12 cellular contexts compared by ENCODE assay signal in the genomic region with DNA sequence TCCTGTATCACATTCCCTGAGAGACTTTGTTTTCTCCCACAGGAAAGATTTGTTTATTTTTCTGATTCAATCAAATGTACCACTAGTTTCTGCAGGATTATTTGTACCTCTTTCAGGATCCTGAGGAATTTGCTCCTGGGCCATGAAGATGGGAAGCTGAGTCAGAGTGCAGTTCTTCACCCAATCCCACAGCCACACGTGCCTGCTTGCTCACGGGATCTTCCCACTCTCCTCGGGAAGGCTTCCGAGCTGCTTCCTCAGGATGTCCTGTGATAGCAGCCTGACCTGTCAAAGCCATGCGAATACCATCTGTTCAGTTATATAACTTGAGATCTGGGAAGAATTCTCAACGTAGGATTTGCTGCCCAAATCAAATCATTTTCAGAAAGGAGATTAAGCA. TPM values are rescaled to one million over a fixed set of nuclear protein-coding genes. Genes with fewer than 3 reads are reported as not detected.
DNase-seq lines count a peak whose midpoint lies in the region; ATAC-seq, FAIRE-seq and TF ChIP-seq lines count a peak whose summit lies in the region.
"Had no signal": no experiment of that assay in that cellular context is flagged by ENCODE, and none has a peak within 500 bp of the region (broad histone marks: within the 10 kb centered on the region; RNA-seq: fewer than 3 reads in every experiment).

No MANE protein-coding gene starts in this region.

- H3K9me1 ChIP-seq in endothelial cell of umbilical vein (replicated peaks; ENCODE audit: control insufficient read depth, extremely low read depth, insufficient read depth, low read length) = no peaks in the 10 kb centered on the region

- H3K27me3 Mint-ChIP-seq in CD14-positive monocyte (ENCODE audit: low read depth in 3 of 3) = peaks cover 0 to 6% (median 2%) of the 10 kb centered on the region in 3 donors
- H3K27me3 Mint-ChIP-seq: activated B cell treated with CpG ODN at 0.5 μM for 24 hours; activated naive CD8-positive, alpha-beta T cell; IgD-negative memory B cell had no signal

- DNase-seq in G401 (ENCODE audit: low spot score) (peak; percentile 96), PC-9 (no peak), endothelial cell of umbilical vein (ENCODE audit: low read depth, low spot score) (peak; percentile 92), osteoblast (ENCODE audit: insufficient read length, low spot score, missing footprints) (peak; percentile 35), D341Med (ENCODE audit: low spot score) (no peak), MM.1S (no peak), CD14-positive monocyte (ENCODE audit: low spot score) (no peak)
- DNase-seq: activated B cell treated with CpG ODN at 0.5 μM for 24 hours; naive thymus-derived CD4-positive, alpha-beta T cell had no signal

- intact Hi-C loops in PC-9 (cut with micrococcal nuclease; ENCODE audit: unreplicated experiment) = no loop called here
- intact Hi-C loops in endothelial cell of umbilical vein (cut with micrococcal nuclease) = loop anchor here (1.0 kb wide), 6 partner anchors 9 to 177 kb away; a partner anchor contains a TSS
- intact Hi-C loops in CD14-positive monocyte (cut with micrococcal nuclease) = no loop called here

- no peaks in the 10 kb centered on the region for H3K79me2 ChIP-seq in PC-9 (ENCODE audit: low read depth)
- H3K79me2 ChIP-seq in endothelial cell of umbilical vein (ENCODE audit: control insufficient read depth, insufficient read depth, low read length) = no peaks in the 10 kb centered on the region
- no peaks in the 10 kb centered on the region for H3K79me2 ChIP-seq in osteoblast (ENCODE audit: insufficient read depth, low read length)
- H3K79me2 ChIP-seq in MM.1S (ENCODE audit: low read length) = no peaks in the 10 kb centered on the region

- peaks cover 27% of the 10 kb centered on the region for H3K4me1 ChIP-seq in PC-9 (replicated peaks; ENCODE audit: insufficient read depth)
- peaks cover 19% of the 10 kb centered on the region for H3K4me1 ChIP-seq in endothelial cell of umbilical vein (ENCODE audit: control insufficient read depth, extremely low read depth, insufficient read depth, low read length)
- peaks cover 17% of the 10 kb centered on the region for H3K4me1 ChIP-seq in osteoblast (ENCODE audit: insufficient read depth, low read length)
- H3K4me1 ChIP-seq in MM.1S (ENCODE audit: low read length) = no peaks in the 10 kb centered on the region

- peaks cover 4% of the 10 kb centered on the region; the same call in 1 of the 2 replicates for H3F3A ChIP-seq in PC-9 (ENCODE audit: insufficient read depth, low read depth)
- H3F3A ChIP-seq in MM.1S (ENCODE audit: insufficient read depth, low read length) = no peaks in the 10 kb centered on the region

- BruUV-seq in PC-9 (replicated peaks; lab: Mats Ljungman, UMichigan) (no TSS peak), endothelial cell of umbilical vein (replicated peaks; lab: Mats Ljungman, UMichigan) (no TSS peak)

- 0 out of 2 replicates have a peak overlapping the region, but pooled peaks have one; percentile 2 for H3K4me2 ChIP-seq in PC-9
- H3K4me2 ChIP-seq in endothelial cell of umbilical vein (ENCODE audit: insufficient read depth, low read length) = peak overlapping the region; percentile 69
- H3K4me2 ChIP-seq in osteoblast (ENCODE audit: insufficient read depth, low read length) = peak overlapping the region; percentile 68
- no peak overlapping the region for H3K4me2 ChIP-seq in MM.1S (ENCODE audit: low read depth, low read length)

- ATAC-seq in GM18870 (IDR thresholded peaks at IDR 0.05; ENCODE audit: unreplicated experiment) = no peak
- ATAC-seq: naive thymus-derived CD4-positive, alpha-beta T cell had no signal

- H3K27ac Mint-ChIP-seq in CD14-positive monocyte = peak overlapping the region in 2 of 7 donors; percentile 10 to 26

- FAIRE-seq in endothelial cell of umbilical vein (lab: Jason Lieb, UNC) = peak; percentile 96

- in situ Hi-C loops in G401 (cut with HindIII; ENCODE audit: low sequenced_read_pairs) = no loop called here

- H3K27ac ChIP-seq in PC-9 = peak overlapping the region; percentile 43
- peak overlapping the region; percentile 14 for H3K27ac ChIP-seq in endothelial cell of umbilical vein (ENCODE audit: insufficient read depth, low read depth, low read length)
- peak overlapping the region; percentile 80 for H3K27ac ChIP-seq in osteoblast (ENCODE audit: low read depth, low read length)
- no peak overlapping the region for H3K27ac ChIP-seq in MM.1S (ENCODE audit: low read length)

- no peaks in the 10 kb centered on the region for H3K36me3 Mint-ChIP-seq in CD14-positive monocyte
- H3K36me3 Mint-ChIP-seq: activated naive CD8-positive, alpha-beta T cell; IgD-negative memory B cell had no signal

- no peaks in the 10 kb centered on the region for H3K9me3 Mint-ChIP-seq in CD14-positive monocyte
- H3K9me3 Mint-ChIP-seq: activated B cell treated with CpG ODN at 0.5 μM for 24 hours, IgD-negative memory B cell had no signal

- dilution Hi-C loops in endothelial cell of umbilical vein (cut with MboI; ENCODE audit: extremely low pct_ligation_motif_present, low sequenced_read_pairs) = no loop called here

- H2AFZ ChIP-seq in PC-9 (no peak overlapping the region), endothelial cell of umbilical vein (ENCODE audit: low read depth, low read length) (no peak overlapping the region), osteoblast (ENCODE audit: low read length) (no peak overlapping the region), MM.1S (ENCODE audit: low read length) (no peak overlapping the region)

- H4K20me1 ChIP-seq in PC-9 (ENCODE audit: insufficient read depth) (no peaks in the 10 kb centered on the region), endothelial cell of umbilical vein (replicated peaks; ENCODE audit: control insufficient read depth, extremely low read depth, insufficient read depth, low read length) (no peaks in the 10 kb centered on the region), osteoblast (ENCODE audit: insufficient read depth, low read length) (no peaks in the 10 kb centered on the region), MM.1S (ENCODE audit: insufficient read depth, low read length) (no peaks in the 10 kb centered on the region)

- peaks cover 15% of the 10 kb centered on the region for H3K4me1 Mint-ChIP-seq in CD14-positive monocyte

- no peak overlapping the region for H3K4me3 Mint-ChIP-seq in CD14-positive monocyte
- H3K4me3 Mint-ChIP-seq: activated B cell treated with CpG ODN at 0.5 μM for 24 hours; activated naive CD8-positive, alpha-beta T cell; naive thymus-derived CD4-positive, alpha-beta T cell had no signal

- POLR2A ChIA-PET in PC-9 (lab: Charles Lee; ENCODE audit: unreplicated experiment) = no interaction called here
- POLR2A ChIA-PET in endothelial cell of umbilical vein (lab: Charles Lee) = no interaction called here

- H3K27me3 ChIP-seq in PC-9 (ENCODE audit: insufficient read depth, low read depth) (no peaks in the 10 kb centered on the region), endothelial cell of umbilical vein (ENCODE audit: control insufficient read depth in 2 of 2, insufficient read depth in 2 of 2, low read length in 2 of 2) (no peaks in the 10 kb centered on the region), osteoblast (ENCODE audit: insufficient read depth, low read length) (no peaks in the 10 kb centered on the region), MM.1S (replicated peaks; ENCODE audit: insufficient read depth, low read length) (no peaks in the 10 kb centered on the region)

- H3K9ac ChIP-seq in endothelial cell of umbilical vein (replicated peaks; ENCODE audit: extremely low read depth, insufficient read depth, low read length) = no peak overlapping the region
- no peak overlapping the region for H3K9ac ChIP-seq in MM.1S (ENCODE audit: low read length)

- no peak overlapping the region for H3K4me3 ChIP-seq in PC-9
- no peak overlapping the region for H3K4me3 ChIP-seq in endothelial cell of umbilical vein (replicated peaks in 1 of 3; ENCODE audit: insufficient read depth in 1 of 3, low read depth in 1 of 3, low read length in 3 of 3)
- no peak overlapping the region for H3K4me3 ChIP-seq in osteoblast (ENCODE audit: insufficient read depth, low read length)
- no peak overlapping the region for H3K4me3 ChIP-seq in MM.1S (ENCODE audit: low read length)

- TF ChIP-seq CTCF in PC-9 (conservative IDR thresholded peaks at IDR 0.05) = no peak
- TF ChIP-seq CTCF in endothelial cell of umbilical vein (IDR thresholded peaks at IDR 0.05; ENCODE audit: extremely low read depth in 1 of 2, insufficient read depth in 1 of 2, low read depth in 1 of 2, low read length in 2 of 2) = no peak
- TF ChIP-seq CTCF in osteoblast (IDR thresholded peaks at IDR 0.05; ENCODE audit: extremely low read depth, low read depth, low read length) = no peak
- no peak for TF ChIP-seq CTCF in MM.1S (IDR thresholded peaks at IDR 0.05; ENCODE audit: low read length)
- no peak for TF ChIP-seq CTCF in CD14-positive monocyte (IDR thresholded peaks at IDR 0.05)

- H3K9me2 ChIP-seq in PC-9 (ENCODE audit: insufficient read depth) = no peaks in the 10 kb centered on the region; the same call in 1 of the 2 replicates
- no peaks in the 10 kb centered on the region for H3K9me2 ChIP-seq in MM.1S (replicated peaks; ENCODE audit: insufficient read depth, low read length)

- H3K9me3 ChIP-seq in PC-9 (ENCODE audit: insufficient read depth, low read depth) = no peaks in the 10 kb centered on the region
- H3K9me3 ChIP-seq in endothelial cell of umbilical vein (replicated peaks; ENCODE audit: control insufficient read depth, insufficient read depth, low read length) = no peaks in the 10 kb centered on the region
- H3K9me3 ChIP-seq in osteoblast (ENCODE audit: low read depth, low read length) = no peaks in the 10 kb centered on the region
- H3K9me3 ChIP-seq in MM.1S (replicated peaks; ENCODE audit: insufficient read depth, low read length) = no peaks in the 10 kb centered on the region

- CTCF ChIA-PET in PC-9 (lab: Charles Lee) = interaction anchor here (0.7 to 1.0 kb wide), 2 partner anchors 33 to 66 kb away, joined by 3 read pairs; no protein-coding TSS in a partner anchor
- CTCF ChIA-PET in endothelial cell of umbilical vein (lab: Charles Lee) = interaction anchor here (0.7 to 1.8 kb wide), 6 partner anchors 44 to 152 kb away, joined by 3 to 8 read pairs (median 4); no protein-coding TSS in a partner anchor

- TF ChIP-seq POLR2A in endothelial cell of umbilical vein (IDR thresholded peaks at IDR 0.05; ENCODE audit: low read depth, low read length) = no peak

- H3K36me3 ChIP-seq in PC-9 (ENCODE audit: low read depth) = no peaks in the 10 kb centered on the region
- H3K36me3 ChIP-seq in endothelial cell of umbilical vein (ENCODE audit: control insufficient read depth in 2 of 2, extremely low read depth in 1 of 2, insufficient read depth in 2 of 2, low read length in 2 of 2) = no peaks in the 10 kb centered on the region
- no peaks in the 10 kb centered on the region for H3K36me3 ChIP-seq in osteoblast (ENCODE audit: insufficient read depth, low read length)
- no peaks in the 10 kb centered on the region for H3K36me3 ChIP-seq in MM.1S (replicated peaks; ENCODE audit: insufficient read depth, low read length)

RNA-seq across cellular contexts. Expression of a gene that starts 41.8 kb away (rescaled TPM):
- 72.6 and 115 TPM in 2 replicates for total RNA-seq in G401 (2014; rRNA removed; shearing (Covaris generic))
- 146 and 154 TPM in 2 replicates for total RNA-seq in PC-9 (2021)
- 179 and 180 TPM in 2 replicates for total RNA-seq in endothelial cell of umbilical vein
- 47.5 and 58.3 TPM in 2 replicates for polyA plus RNA-seq in endothelial cell of umbilical vein
- 54.8 and 55.8 TPM in 2 replicates for polyA plus RNA-seq in endothelial cell of umbilical vein (2011; cell fraction: cytosol; rRNA removed)
- polyA plus RNA-seq in endothelial cell of umbilical vein (2011; cell fraction: nucleus; rRNA removed) = 85.6 and 122 TPM in 2 replicates
- polyA plus RNA-seq in endothelial cell of umbilical vein (2012) = 80.0 and 108 TPM in 2 replicates
- polyA minus RNA-seq in endothelial cell of umbilical vein = 163 and 192 TPM in 2 replicates
- 137 TPM for polyA minus RNA-seq in endothelial cell of umbilical vein (2011; cell fraction: cytosol; rRNA and poly(A)+ RNA removed)
- polyA minus RNA-seq in endothelial cell of umbilical vein (2011; cell fraction: nucleus; rRNA and poly(A)+ RNA removed) = 189 and 207 TPM in 2 replicates
- 611 and 816 TPM in 2 replicates for total RNA-seq in osteoblast
- 100 to 1,000 TPM in 1 of 2 donors, 10 to 100 TPM in 1; 79.0 to 137 TPM for polyA plus RNA-seq in CD14-positive monocyte

Comparison
In these comparisons a context has a peak if more than half of its experiments do, and no peak if none do; other contexts are left out.
1. DNase-seq: peak in G401 (single experiment), endothelial cell of umbilical vein (single experiment) and osteoblast (single experiment); none in PC-9 (0 of 2), D341Med (single experiment), MM.1S (single experiment) and CD14-positive monocyte (single experiment).